In genomic region chr18:64615047-64615446, GRCh38 we compare ENCODE assay signal across 3 cellular contexts.
TF ChIP-seq lines count a peak whose summit lies in the region.

No MANE protein-coding gene starts in this region.

TF ChIP-seq in HepG2, 621 proteins besides CTCF, POLR2A, EP300 and RAD21:
- TF ChIP-seq CSRNP2 (CRISPR knock-in tag; conservative IDR thresholded peaks at IDR 0.05; ENCODE audit: low read depth) (no peak), MAFF (IDR thresholded peaks at IDR 0.05; ENCODE audit: low read depth, low read length) (peak; percentile 68), MAFK (conservative IDR thresholded peaks at IDR 0.05 in 1 of 2, IDR thresholded peaks at IDR 0.05 in 1 of 2; ENCODE audit: low read length in 2 of 2) (peak; percentile 10 to 67; a peak in 2 of 4 replicates)

TF ChIP-seq in GM23338, 12 proteins besides CTCF, POLR2A, EP300 and RAD21 (continues in another document):
- no peak for TF ChIP-seq EZH2 (IDR thresholded peaks at IDR 0.05; ENCODE audit: low read depth, unreplicated experiment)
- no peak for TF ChIP-seq NANOG (IDR thresholded peaks at IDR 0.05; ENCODE audit: borderline replicate concordance)
- TF ChIP-seq STAT1 (IDR thresholded peaks at IDR 0.05; ENCODE audit: unreplicated experiment): no peak
- TF ChIP-seq POLR2AphosphoS5 (IDR thresholded peaks at IDR 0.05; ENCODE audit: low read depth): no peak
- no peak for TF ChIP-seq CREB1 (CRISPR knock-in tag; IDR thresholded peaks at IDR 0.05; ENCODE audit: low read depth)
- no peak for TF ChIP-seq ZNF114 (CRISPR knock-in tag; IDR thresholded peaks at IDR 0.05)
- no peak for TF ChIP-seq ZNF331 (CRISPR knock-in tag; IDR thresholded peaks at IDR 0.05; ENCODE audit: low read depth)
- no peak for TF ChIP-seq REST (IDR thresholded peaks at IDR 0.05; ENCODE audit: unreplicated experiment)
- TF ChIP-seq, protein P1, sequence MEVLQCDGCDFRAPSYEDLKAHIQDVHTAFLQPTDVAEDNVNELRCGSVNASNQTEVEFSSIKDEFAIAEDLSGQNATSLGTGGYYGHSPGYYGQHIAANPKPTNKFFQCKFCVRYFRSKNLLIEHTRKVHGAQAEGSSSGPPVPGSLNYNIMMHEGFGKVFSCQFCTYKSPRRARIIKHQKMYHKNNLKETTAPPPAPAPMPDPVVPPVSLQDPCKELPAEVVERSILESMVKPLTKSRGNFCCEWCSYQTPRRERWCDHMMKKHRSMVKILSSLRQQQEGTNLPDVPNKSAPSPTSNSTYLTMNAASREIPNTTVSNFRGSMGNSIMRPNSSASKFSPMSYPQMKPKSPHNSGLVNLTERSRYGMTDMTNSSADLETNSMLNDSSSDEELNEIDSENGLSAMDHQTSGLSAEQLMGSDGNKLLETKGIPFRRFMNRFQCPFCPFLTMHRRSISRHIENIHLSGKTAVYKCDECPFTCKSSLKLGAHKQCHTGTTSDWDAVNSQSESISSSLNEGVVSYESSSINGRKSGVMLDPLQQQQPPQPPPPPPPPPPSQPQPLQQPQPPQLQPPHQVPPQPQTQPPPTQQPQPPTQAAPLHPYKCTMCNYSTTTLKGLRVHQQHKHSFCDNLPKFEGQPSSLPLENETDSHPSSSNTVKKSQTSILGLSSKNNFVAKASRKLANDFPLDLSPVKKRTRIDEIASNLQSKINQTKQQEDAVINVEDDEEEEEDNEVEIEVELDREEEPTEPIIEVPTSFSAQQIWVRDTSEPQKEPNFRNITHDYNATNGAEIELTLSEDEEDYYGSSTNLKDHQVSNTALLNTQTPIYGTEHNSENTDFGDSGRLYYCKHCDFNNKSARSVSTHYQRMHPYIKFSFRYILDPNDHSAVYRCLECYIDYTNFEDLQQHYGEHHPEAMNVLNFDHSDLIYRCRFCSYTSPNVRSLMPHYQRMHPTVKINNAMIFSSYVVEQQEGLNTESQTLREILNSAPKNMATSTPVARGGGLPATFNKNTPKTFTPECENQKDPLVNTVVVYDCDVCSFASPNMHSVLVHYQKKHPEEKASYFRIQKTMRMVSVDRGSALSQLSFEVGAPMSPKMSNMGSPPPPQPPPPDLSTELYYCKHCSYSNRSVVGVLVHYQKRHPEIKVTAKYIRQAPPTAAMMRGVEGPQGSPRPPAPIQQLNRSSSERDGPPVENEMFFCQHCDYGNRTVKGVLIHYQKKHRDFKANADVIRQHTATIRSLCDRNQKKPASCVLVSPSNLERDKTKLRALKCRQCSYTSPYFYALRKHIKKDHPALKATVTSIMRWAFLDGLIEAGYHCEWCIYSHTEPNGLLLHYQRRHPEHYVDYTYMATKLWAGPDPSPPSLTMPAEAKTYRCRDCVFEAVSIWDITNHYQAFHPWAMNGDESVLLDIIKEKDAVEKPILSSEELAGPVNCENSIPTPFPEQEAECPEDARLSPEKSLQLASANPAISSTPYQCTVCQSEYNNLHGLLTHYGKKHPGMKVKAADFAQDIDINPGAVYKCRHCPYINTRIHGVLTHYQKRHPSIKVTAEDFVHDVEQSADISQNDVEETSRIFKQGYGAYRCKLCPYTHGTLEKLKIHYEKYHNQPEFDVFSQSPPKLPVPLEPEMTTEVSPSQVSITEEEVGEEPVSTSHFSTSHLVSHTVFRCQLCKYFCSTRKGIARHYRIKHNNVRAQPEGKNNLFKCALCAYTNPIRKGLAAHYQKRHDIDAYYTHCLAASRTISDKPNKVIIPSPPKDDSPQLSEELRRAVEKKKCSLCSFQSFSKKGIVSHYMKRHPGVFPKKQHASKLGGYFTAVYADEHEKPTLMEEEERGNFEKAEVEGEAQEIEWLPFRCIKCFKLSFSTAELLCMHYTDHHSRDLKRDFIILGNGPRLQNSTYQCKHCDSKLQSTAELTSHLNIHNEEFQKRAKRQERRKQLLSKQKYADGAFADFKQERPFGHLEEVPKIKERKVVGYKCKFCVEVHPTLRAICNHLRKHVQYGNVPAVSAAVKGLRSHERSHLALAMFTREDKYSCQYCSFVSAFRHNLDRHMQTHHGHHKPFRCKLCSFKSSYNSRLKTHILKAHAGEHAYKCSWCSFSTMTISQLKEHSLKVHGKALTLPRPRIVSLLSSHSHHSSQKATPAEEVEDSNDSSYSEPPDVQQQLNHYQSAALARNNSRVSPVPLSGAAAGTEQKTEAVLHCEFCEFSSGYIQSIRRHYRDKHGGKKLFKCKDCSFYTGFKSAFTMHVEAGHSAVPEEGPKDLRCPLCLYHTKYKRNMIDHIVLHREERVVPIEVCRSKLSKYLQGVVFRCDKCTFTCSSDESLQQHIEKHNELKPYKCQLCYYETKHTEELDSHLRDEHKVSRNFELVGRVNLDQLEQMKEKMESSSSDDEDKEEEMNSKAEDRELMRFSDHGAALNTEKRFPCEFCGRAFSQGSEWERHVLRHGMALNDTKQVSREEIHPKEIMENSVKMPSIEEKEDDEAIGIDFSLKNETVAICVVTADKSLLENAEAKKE (CRISPR knock-in tag; IDR thresholded peaks at IDR 0.05): no peak
- TF ChIP-seq JUNB (IDR thresholded peaks at IDR 0.05; ENCODE audit: unreplicated experiment): no peak
- no peak for TF ChIP-seq EZH2phosphoT487 (IDR thresholded peaks at IDR 0.05; ENCODE audit: unreplicated experiment)

TF ChIP-seq in IMR-90, 13 proteins besides CTCF, POLR2A, EP300 and RAD21:
- peak; percentile 55 for TF ChIP-seq MAFK (IDR thresholded peaks at IDR 0.05; ENCODE audit: low read depth, low read length)
- no peak for TF ChIP-seq MAZ (IDR thresholded peaks at IDR 0.05; ENCODE audit: borderline replicate concordance, low read depth, low read length)
TF ChIP-seq in IMR-90: peak in this region for 1.
